22 cellular contexts compared by ENCODE assay signal in genomic region chr11:69531717-69532088, GRCh38. TPM values are rescaled to one million over a fixed set of nuclear protein-coding genes. Genes with fewer than 3 reads are reported as not detected.
A peak's percentile ranks its signal among the peaks of the same experiment; 100 is the strongest.
DNase-seq lines count a peak whose midpoint lies in the region; ATAC-seq, FAIRE-seq and TF ChIP-seq lines count a peak whose summit lies in the region.
"Had no signal": no experiment of that assay in that cellular context is flagged by ENCODE, and none has a peak within 500 bp of the region (broad histone marks: within the 10 kb centered on the region; RNA-seq: fewer than 3 reads in every experiment).

No MANE protein-coding gene starts in this region.

- no peak overlapping the region for H2BK120ac ChIP-seq in H1 (replicated peaks; ENCODE audit: low read depth, low read length)

- H3K4me3 ChIP-seq in H1 (ENCODE audit: extremely low read depth in 1 of 4, insufficient read depth in 2 of 4, low read depth in 3 of 4, low read length in 4 of 4), result no peak overlapping the region
- H3K4me3 ChIP-seq: GM23338 had no signal

- no peaks in the 10 kb centered on the region; a peak in 1 of 7 replicates for H3K27me3 ChIP-seq in H1 (replicated peaks in 1 of 4; ENCODE audit: control insufficient read depth in 3 of 4, extremely low read depth in 1 of 4, insufficient read depth in 3 of 4, low read length in 3 of 4)

- H2AK5ac ChIP-seq in H1 (ENCODE audit: low read depth, low read length), result no peak overlapping the region

- H3K18ac ChIP-seq in H1 (ENCODE audit: extremely low read depth, low read length), result no peak overlapping the region

- H3K9ac ChIP-seq in H1 (replicated peaks in 1 of 4; ENCODE audit: extremely low read depth in 1 of 4, low read depth in 3 of 4, low read length in 3 of 4), result no peak overlapping the region

- no peak overlapping the region for H4K8ac ChIP-seq in H1 (ENCODE audit: extremely low read depth, insufficient read depth, low read length)

- TF ChIP-seq POLR2A in H1 (IDR thresholded peaks at IDR 0.05; ENCODE audit: control extremely low read depth in 1 of 2, low read depth in 2 of 2, low read length in 2 of 2) (no peak), erythroblast (IDR thresholded peaks at IDR 0.05; ENCODE audit: low read length) (no peak)

- H3K23me2 ChIP-seq in H1 (ENCODE audit: low read depth, low read length), result no peaks in the 10 kb centered on the region; the same call in 1 of the 2 replicates

- H3K4me1 Mint-ChIP-seq in CD14-positive monocyte, result peaks cover 16% of the 10 kb centered on the region

- peak overlapping the region; percentile 43; the same call in 1 of the 2 replicates for H2BK12ac ChIP-seq in H1 (ENCODE audit: low read depth, low read length)

- H3K23ac ChIP-seq in H1 (ENCODE audit: insufficient read length), result no peak overlapping the region

- no peak for FAIRE-seq in H1 (lab: Jason Lieb, UNC)

- no peak for ATAC-seq in sciatic nerve
- ATAC-seq: GM23338, HCT116, PC-3 had no signal

- no peak overlapping the region for H3K56ac ChIP-seq in H1 (replicated peaks; ENCODE audit: insufficient read length, low read depth, low read length)

- H3K9me3 Mint-ChIP-seq in CD14-positive monocyte, result peaks cover 0 to 1% (median 0%) of the 10 kb centered on the region in 7 donors
- H3K9me3 Mint-ChIP-seq: GM23338 had no signal

- no peaks in the 10 kb centered on the region for H3K9me3 ChIP-seq in H1 (ENCODE audit: insufficient read depth in 2 of 2, low read depth in 1 of 2, low read length in 1 of 2)

- peak; percentile 27 for DNase-seq in activated effector memory CD4-positive, alpha-beta T cell treated with anti-CD3 and anti-CD28 coated beads, Interleukin-2, amount 50 U/mL, for 16 hours
- no peak for DNase-seq in activated effector memory CD4-positive, alpha-beta T cell treated with Interleukin-2 at 50 U/mL for 16 hours
- DNase-seq in CD14-positive monocyte (ENCODE audit: low spot score), result peak; percentile 27
- DNase-seq in H1 (ENCODE audit: low read depth in 1 of 2, low spot score in 2 of 2), result no peak
- peak; percentile 33 for DNase-seq in sciatic nerve (ENCODE audit: low spot score)
- no peak for DNase-seq in DMS79 (lab: John Stamatoyannopoulos, UW)
- DNase-seq in HuH-7.5 (ENCODE audit: low spot score), result no peak
- no peak for DNase-seq in erythroblast (lab: John Stamatoyannopoulos, UW)
- DNase-seq: 8988T, Karpas-422, MV-4-11, NCI-H1105 treated with DMSO at 0.1 percent for 48 hours, NCI-H2081, NCI-H2171 treated with DMSO at 0.1 percent for 48 hours, NCI-H446, NCI-H526 treated with DMSO at 0.1 percent for 48 hours, PC-3, Right ventricle myocardium superior had no signal

- H3K36me3 ChIP-seq in H1 (ENCODE audit: control insufficient read depth in 2 of 4, insufficient read depth in 4 of 4, low read length in 3 of 4), result no peaks in the 10 kb centered on the region

- no peak overlapping the region for H4K5ac ChIP-seq in H1 (ENCODE audit: insufficient read length, low read depth, low read length)

- TF ChIP-seq RAD21 in H1 (IDR thresholded peaks at IDR 0.05 in 1 of 2, conservative IDR thresholded peaks at IDR 0.05 in 1 of 2; ENCODE audit: low read depth in 2 of 2, low read length in 2 of 2), result no peak

- H2AFZ ChIP-seq in H1 (ENCODE audit: low read length), result no peak overlapping the region
- H2AFZ ChIP-seq: GM23338 had no signal

- H3K27ac ChIP-seq in H1 (ENCODE audit: low read depth, low read length), result no peak overlapping the region

- H4K91ac ChIP-seq in H1 (replicated peaks; ENCODE audit: insufficient read length, low read length), result no peak overlapping the region

- TF ChIP-seq CTCF in CD14-positive monocyte (IDR thresholded peaks at IDR 0.05) (no peak), H1 (IDR thresholded peaks at IDR 0.05; ENCODE audit: control extremely low read depth in 1 of 3, insufficient read depth in 1 of 3, low read depth in 1 of 3, low read length in 3 of 3) (no peak)

- CTCF ChIA-PET in H1 (lab: Charles Lee; ENCODE audit: partially characterized antibody), result interaction anchor here (0.7 to 1.4 kb wide), 4 partner anchors 9 to 239 kb away, joined by 3 to 4 read pairs (median 3); no protein-coding TSS in a partner anchor

- H3K4me3 Mint-ChIP-seq in CD14-positive monocyte, result no peak overlapping the region
- H3K4me3 Mint-ChIP-seq: GM23338 had no signal

- TF ChIP-seq EP300 in H1 (IDR thresholded peaks at IDR 0.05; ENCODE audit: borderline replicate concordance in 1 of 2, low read depth in 2 of 2, low read length in 2 of 2), result no peak

- H3K79me2 ChIP-seq in H1 (ENCODE audit: control insufficient read depth in 1 of 2, insufficient read depth in 2 of 2, low read length in 2 of 2), result no peaks in the 10 kb centered on the region

- H3K27ac Mint-ChIP-seq in CD14-positive monocyte, result no peak overlapping the region
- H3K27ac Mint-ChIP-seq: GM23338 had no signal

- intact Hi-C loops in CD14-positive monocyte (cut with micrococcal nuclease), result no loop called here
- intact Hi-C loops in sciatic nerve (cut with DNase I), result no loop called here

- H2BK15ac ChIP-seq in H1 (ENCODE audit: low read length), result no peak overlapping the region

- POLR2A ChIA-PET in H1 (lab: Charles Lee; ENCODE audit: partially characterized antibody), result interaction anchor here (1.6 to 3.1 kb wide), 2 partner anchors 10 to 108 kb away, joined by 3 to 11 read pairs; no protein-coding TSS in a partner anchor

- H3K14ac ChIP-seq in H1 (ENCODE audit: insufficient read length), result no peak overlapping the region

- no peaks in the 10 kb centered on the region for H3K79me1 ChIP-seq in H1 (ENCODE audit: low read depth, low read length)

- H4K20me1 ChIP-seq in H1 (replicated peaks in 1 of 2; ENCODE audit: control insufficient read depth in 1 of 2, insufficient read depth in 2 of 2, low read length in 2 of 2), result no peaks in the 10 kb centered on the region

- H3K27me3 Mint-ChIP-seq in CD14-positive monocyte (ENCODE audit: low read depth in 3 of 3), result peaks cover 3 to 11% (median 8%) of the 10 kb centered on the region in 3 donors

- no peak overlapping the region for H2BK5ac ChIP-seq in H1 (ENCODE audit: low read depth, low read length)

- H3K4me1 ChIP-seq in H1 (replicated peaks in 1 of 4; ENCODE audit: control insufficient read depth in 3 of 4, insufficient read depth in 4 of 4, low read length in 3 of 4), result peaks cover 0 to 5% (median under 1%) of the 10 kb centered on the region in 4 experiments; a peak in 1 of 7 replicates

- no peaks in the 10 kb centered on the region for H3K36me3 Mint-ChIP-seq in CD14-positive monocyte

- 0 out of 2 replicates have a peak overlapping the region, but pooled peaks have one; percentile 43 for H2BK20ac ChIP-seq in H1 (ENCODE audit: low read length)

- WGBS in H1 (ENCODE audit: extremely low coverage in 1 of 2, insufficient coverage in 1 of 2, insufficient read length in 1 of 2, insufficient replicate concordance in 2 of 2, low coverage in 1 of 2, low lambda C conversion rate in 2 of 2, missing lambda C conversion rate in 1 of 2), 2 experiments, result 88% methylated on average over 9 of the region's 9 CpGs; no CpG with 5 or more reads in 1 of the 2 experiments

- no peak overlapping the region for H3K4ac ChIP-seq in H1 (replicated peaks; ENCODE audit: insufficient read length, low read depth, low read length)

- no peak overlapping the region for H3K4me2 ChIP-seq in H1 (ENCODE audit: insufficient read depth in 1 of 2, low read depth in 2 of 2, low read length in 2 of 2)
- H3K4me2 ChIP-seq: GM23338 had no signal

TF ChIP-seq in H1, 55 proteins besides CTCF, POLR2A, EP300 and RAD21 (continues in another document):
- TF ChIP-seq KDM1A (IDR thresholded peaks at IDR 0.05; ENCODE audit: borderline replicate concordance, low read length) (no peak), BRCA1 (IDR thresholded peaks at IDR 0.05; ENCODE audit: low read depth, low read length) (no peak), RNF2 (IDR thresholded peaks at IDR 0.05; ENCODE audit: borderline replicate concordance, low read depth, low read length, missing control alignments, poor library complexity, severe bottlenecking) (no peak), YY1 (IDR thresholded peaks at IDR 0.05; ENCODE audit: low read depth, low read length) (no peak), TAF7 (optimal IDR thresholded peaks at IDR 0.05; ENCODE audit: borderline replicate concordance, low read depth, low read length) (no peak), SP1 (IDR thresholded peaks at IDR 0.05; ENCODE audit: low read depth, low read length) (no peak), CHD1 (IDR thresholded peaks at IDR 0.05; ENCODE audit: low read depth, low read length) (no peak), HDAC6 (IDR thresholded peaks at IDR 0.05; ENCODE audit: low read depth, low read length) (no peak), TAF1 (IDR thresholded peaks at IDR 0.05; ENCODE audit: low read depth, low read length) (no peak), JUND (IDR thresholded peaks at IDR 0.05; ENCODE audit: low read length) (no peak), CHD2 (IDR thresholded peaks at IDR 0.05; ENCODE audit: low read length) (no peak), NRF1 (IDR thresholded peaks at IDR 0.05; ENCODE audit: low read depth, low read length) (no peak), SIRT6 (IDR thresholded peaks at IDR 0.05; ENCODE audit: low read length) (no peak), POU5F1 (IDR thresholded peaks at IDR 0.05; ENCODE audit: low read depth, low read length) (no peak), SRF (IDR thresholded peaks at IDR 0.05; ENCODE audit: low read depth, low read length) (no peak)
- TF ChIP-seq, protein P1, sequence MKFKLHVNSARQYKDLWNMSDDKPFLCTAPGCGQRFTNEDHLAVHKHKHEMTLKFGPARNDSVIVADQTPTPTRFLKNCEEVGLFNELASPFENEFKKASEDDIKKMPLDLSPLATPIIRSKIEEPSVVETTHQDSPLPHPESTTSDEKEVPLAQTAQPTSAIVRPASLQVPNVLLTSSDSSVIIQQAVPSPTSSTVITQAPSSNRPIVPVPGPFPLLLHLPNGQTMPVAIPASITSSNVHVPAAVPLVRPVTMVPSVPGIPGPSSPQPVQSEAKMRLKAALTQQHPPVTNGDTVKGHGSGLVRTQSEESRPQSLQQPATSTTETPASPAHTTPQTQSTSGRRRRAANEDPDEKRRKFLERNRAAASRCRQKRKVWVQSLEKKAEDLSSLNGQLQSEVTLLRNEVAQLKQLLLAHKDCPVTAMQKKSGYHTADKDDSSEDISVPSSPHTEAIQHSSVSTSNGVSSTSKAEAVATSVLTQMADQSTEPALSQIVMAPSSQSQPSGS (IDR thresholded peaks at IDR 0.05; ENCODE audit: low read length), result no peak

RNA-seq across cellular contexts. Expression of gene LINC01488, which starts 50.2 kb away (rescaled TPM):
- polyA plus RNA-seq in CD14-positive monocyte (not detected), H1 (2011; rRNA removed) (0.03 TPM in 1 of 2 replicates, not detected in the other)
- total RNA-seq in H1 (2021; fragmentation: NEBNext Ultra II Directional; extraction: Animal tissue kit (Norgen Biotek cat#: 25700)), result not detected in 2 replicates
- polyA plus RNA-seq in H1 (2011; cell fraction: cytosol; rRNA removed), result not detected
- polyA plus RNA-seq in H1 (2011; cell fraction: nucleus; rRNA removed), result not detected
- polyA plus RNA-seq in H1 (2012, experiment 1 of 2), result not detected in 4 replicates
- not detected for polyA plus RNA-seq in H1 (2012, experiment 2 of 2)
- not detected for polyA plus RNA-seq in H1 (2013, experiment 1 of 2)
- polyA plus RNA-seq in H1 (2013, experiment 2 of 2), result not detected
- polyA minus RNA-seq in H1 (2011; rRNA and poly(A)+ RNA removed), result not detected in 2 replicates
- polyA minus RNA-seq in H1 (2011; cell fraction: cytosol; rRNA and poly(A)+ RNA removed), result not detected
- not detected for polyA minus RNA-seq in H1 (2011; cell fraction: nucleus; rRNA and poly(A)+ RNA removed)
- not detected for total RNA-seq in sciatic nerve
- total RNA-seq: GM23338, M059J, PC-3, RPMI7951 had no signal
- polyA plus RNA-seq: GM23338 had no signal

Comparison
In these comparisons a context has a peak if more than half of its experiments do, and no peak if none do; other contexts are left out.
1. DNase-seq: peak in activated effector memory CD4-positive, alpha-beta T cell treated with anti-CD3 and anti-CD28 coated beads, Interleukin-2, amount 50 U/mL, for 16 hours (single experiment), CD14-positive monocyte (single experiment) and sciatic nerve (single experiment); none in activated effector memory CD4-positive, alpha-beta T cell treated with Interleukin-2 at 50 U/mL for 16 hours (single experiment), H1 (0 of 2), DMS79 (single experiment), HuH-7.5 (single experiment) and erythroblast (0 of 2).